2 cellular contexts compared by ENCODE assay signal in genomic region chr1:7932524-7933149, GRCh38.
TF ChIP-seq lines count a peak whose summit lies in the region.

No MANE protein-coding gene starts in this region.

TF ChIP-seq in GM12891, 5 proteins besides CTCF, POLR2A, EP300 and RAD21:
- TF ChIP-seq POLR2AphosphoS5 (IDR thresholded peaks at IDR 0.05; ENCODE audit: low read depth, low read length) (no peak), POU2F2 (IDR thresholded peaks at IDR 0.05; ENCODE audit: low read depth, low read length) (no peak), PAX5 (IDR thresholded peaks at IDR 0.05; ENCODE audit: insufficient read depth, low read length, severe bottlenecking) (no peak), SPI1 (IDR thresholded peaks at IDR 0.05; ENCODE audit: low read depth, low read length) (no peak), TAF1 (IDR thresholded peaks at IDR 0.05; ENCODE audit: low read depth, low read length) (no peak)

TF ChIP-seq in SK-N-SH, 30 proteins besides CTCF, POLR2A, EP300 and RAD21:
- TF ChIP-seq, protein P1, sequence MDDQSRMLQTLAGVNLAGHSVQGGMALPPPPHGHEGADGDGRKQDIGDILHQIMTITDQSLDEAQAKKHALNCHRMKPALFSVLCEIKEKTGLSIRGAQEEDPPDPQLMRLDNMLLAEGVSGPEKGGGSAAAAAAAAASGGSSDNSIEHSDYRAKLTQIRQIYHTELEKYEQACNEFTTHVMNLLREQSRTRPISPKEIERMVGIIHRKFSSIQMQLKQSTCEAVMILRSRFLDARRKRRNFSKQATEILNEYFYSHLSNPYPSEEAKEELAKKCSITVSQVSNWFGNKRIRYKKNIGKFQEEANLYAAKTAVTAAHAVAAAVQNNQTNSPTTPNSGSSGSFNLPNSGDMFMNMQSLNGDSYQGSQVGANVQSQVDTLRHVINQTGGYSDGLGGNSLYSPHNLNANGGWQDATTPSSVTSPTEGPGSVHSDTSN (IDR thresholded peaks at IDR 0.05), result no peak
- TF ChIP-seq CHD2 (IDR thresholded peaks at IDR 0.05; ENCODE audit: low read length, partially characterized antibody), result no peak
TF ChIP-seq in SK-N-SH: peak in this region for 0.
